In the genomic region with DNA sequence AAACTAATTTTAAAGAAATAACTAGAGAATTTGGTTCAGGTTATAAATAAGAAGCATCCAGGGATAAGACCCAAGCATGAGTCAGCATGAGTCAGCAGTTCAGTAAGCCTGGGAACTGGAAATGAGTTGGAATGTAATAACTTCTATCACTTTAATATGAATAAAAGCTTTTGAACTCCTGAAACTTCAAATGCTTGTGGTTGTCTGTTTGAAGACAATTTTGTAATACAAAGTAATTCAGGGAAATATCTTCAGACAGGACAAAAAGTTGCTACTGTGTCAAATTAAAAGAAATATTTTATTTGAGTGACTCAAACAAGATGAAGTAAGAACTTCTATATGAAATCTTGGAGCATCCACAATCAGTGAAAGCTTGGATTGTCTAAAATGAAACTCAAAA, we compare ENCODE assay signal across 13 cellular contexts.
DNase-seq lines count a peak whose midpoint lies in the region; ATAC-seq and TF ChIP-seq lines count a peak whose summit lies in the region.
"Had no signal": no experiment of that assay in that cellular context is flagged by ENCODE, and none has a peak within 500 bp of the region (broad histone marks: within the 10 kb centered on the region; RNA-seq: fewer than 3 reads in every experiment).

No MANE protein-coding gene starts in this region.

- peaks cover 28% of the 10 kb centered on the region for H3K4me1 ChIP-seq in RWPE2 (ENCODE audit: insufficient read depth, poor library complexity, severe bottlenecking)
- H3K4me1 ChIP-seq: left ventricle myocardium inferior, right atrium auricular region had no signal

- no peaks in the 10 kb centered on the region for H3K36me3 ChIP-seq in RWPE2 (ENCODE audit: low read depth)
- H3K36me3 ChIP-seq: left ventricle myocardium inferior, right atrium auricular region had no signal

- peaks cover 10% of the 10 kb centered on the region for H3K9me3 ChIP-seq in RWPE2 (ENCODE audit: severe bottlenecking)

- peak; percentile 98 for DNase-seq in ELR (ENCODE audit: low read depth)
- DNase-seq in RWPE2 (ENCODE audit: low spot score) = peak; percentile 76
- peak; percentile 97 for DNase-seq in fibroblast of peridontal ligament (ENCODE audit: extremely low read depth)
- DNase-seq in skeletal muscle cell (ENCODE audit: low read depth) = peak; percentile 94
- no peak for DNase-seq in NCI-H524 treated with DMSO at 0.1 percent for 48 hours (lab: John Stamatoyannopoulos, UW)
- DNase-seq in D341Med (ENCODE audit: low spot score) = no peak
- DNase-seq in SIG-M5 (lab: John Stamatoyannopoulos, UW) = no peak
- DNase-seq: activated T-cell treated with anti-CD3 and anti-CD28 coated beads for 4 hours, cortex of kidney, left ventricle myocardium inferior, T-cell had no signal

- no peaks in the 10 kb centered on the region for H3K27me3 ChIP-seq in RWPE2 (ENCODE audit: insufficient read depth, poor library complexity, severe bottlenecking)
- H3K27me3 ChIP-seq: right atrium auricular region had no signal

- H3K4me3 ChIP-seq in RWPE2 (ENCODE audit: severe bottlenecking) (no peak overlapping the region), skeletal muscle cell (ENCODE audit: low read depth, low read length) (no peak overlapping the region)
- H3K4me3 ChIP-seq: left ventricle myocardium inferior, right atrium auricular region had no signal

- peak; percentile 69 for ATAC-seq in RWPE2 (ENCODE audit: low read depth)
- ATAC-seq in HG02970 (IDR thresholded peaks at IDR 0.05; ENCODE audit: low FRiP score, unreplicated experiment) = no peak
- ATAC-seq: T-cell had no signal

- peak overlapping the region; percentile 37 for H3K27ac ChIP-seq in RWPE2 (ENCODE audit: poor library complexity, severe bottlenecking)
- H3K27ac ChIP-seq: left ventricle myocardium inferior, right atrium auricular region had no signal

- TF ChIP-seq CTCF in RWPE2 (IDR thresholded peaks at IDR 0.05; ENCODE audit: poor library complexity, severe bottlenecking) = no peak

Comparison
In these comparisons a context has a peak if more than half of its experiments do, and no peak if none do; other contexts are left out.
1. DNase-seq: peak in ELR (single experiment), RWPE2 (single experiment), fibroblast of peridontal ligament (single experiment) and skeletal muscle cell (single experiment); none in NCI-H524 treated with DMSO at 0.1 percent for 48 hours (single experiment), D341Med (single experiment) and SIG-M5 (single experiment).